Comparison of ENCODE assay signal across 1 cellular context in the genomic region with DNA sequence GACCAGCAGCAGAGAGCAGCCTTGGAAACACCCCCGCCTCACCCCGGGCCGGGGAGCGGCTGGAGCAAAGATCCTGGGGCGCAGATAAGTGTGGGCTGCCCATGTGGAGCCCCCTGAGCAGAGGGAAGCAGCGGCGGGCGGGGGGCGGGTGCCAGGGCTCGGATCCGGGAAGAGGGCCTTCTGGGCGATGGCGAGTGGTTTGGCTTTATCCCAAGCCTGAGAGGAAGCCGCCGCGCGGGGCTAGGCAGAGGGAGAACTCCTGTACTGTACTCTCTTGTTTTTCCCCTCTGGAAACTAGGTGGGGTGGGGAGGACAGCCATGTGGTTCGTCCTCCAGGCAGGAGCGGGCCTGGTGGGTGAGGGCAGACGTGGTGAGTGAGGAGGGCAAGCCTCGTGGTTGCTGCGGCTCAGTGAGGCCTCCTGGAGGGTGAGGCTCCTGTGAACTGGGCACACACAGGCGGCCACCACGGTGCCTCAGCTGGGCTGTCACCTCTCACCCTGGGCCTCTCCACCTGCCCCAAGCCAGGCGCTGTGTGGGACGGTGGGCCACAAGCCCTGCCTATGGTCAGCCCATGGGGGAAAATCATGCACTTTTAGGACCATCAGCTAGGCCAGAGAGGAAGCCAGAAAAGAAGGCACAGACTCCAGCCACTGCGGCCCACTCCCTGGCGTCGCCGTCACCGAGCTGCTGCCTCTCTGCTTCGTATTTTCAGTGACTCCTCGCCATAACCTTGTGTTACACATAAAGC.
TF ChIP-seq lines count a peak whose summit lies in the region.

No MANE protein-coding gene starts in this region.

TF ChIP-seq in H1, 55 proteins besides CTCF, POLR2A, EP300 and RAD21:
- TF ChIP-seq BRCA1 (IDR thresholded peaks at IDR 0.05; ENCODE audit: low read depth, low read length) (no peak), CBX5 (IDR thresholded peaks at IDR 0.05; ENCODE audit: low read depth, low read length) (no peak), TCF12 (IDR thresholded peaks at IDR 0.05; ENCODE audit: low read depth, low read length) (no peak), NANOG (IDR thresholded peaks at IDR 0.05; ENCODE audit: insufficient read depth, low read depth, low read length, poor library complexity, severe bottlenecking) (no peak), USF2 (IDR thresholded peaks at IDR 0.05; ENCODE audit: low read length) (no peak), HDAC6 (IDR thresholded peaks at IDR 0.05; ENCODE audit: low read depth, low read length) (no peak), TBP (IDR thresholded peaks at IDR 0.05; ENCODE audit: low read depth, low read length) (no peak)
